In genomic region chr2:36965751-36966369, GRCh38 we compare ENCODE assay signal across 8 cellular contexts. TPM values are rescaled to one million over a fixed set of nuclear protein-coding genes. Genes with fewer than 3 reads are reported as not detected.
DNase-seq lines count a peak whose midpoint lies in the region; ATAC-seq, FAIRE-seq and TF ChIP-seq lines count a peak whose summit lies in the region.

No MANE protein-coding gene starts in this region.

- DNase-seq in A549 (ENCODE audit: low read depth in 1 of 2, low spot score in 1 of 2), result peak; percentile 46 to 53
- peak; percentile 2 for DNase-seq in NOMO-1 treated with DMSO at 0.1 percent for 48 hours (lab: John Stamatoyannopoulos, UW; ENCODE audit: unreplicated experiment)
- DNase-seq in activated naive CD4-positive, alpha-beta T cell treated with anti-CD3 and anti-CD28 coated beads for 36 hours, result peak; percentile 39
- peak; percentile 76 for DNase-seq in Right ventricle myocardium inferior (ENCODE audit: missing footprints)
- peak in 1 of 2 donors; percentile 57 for DNase-seq in psoas muscle
- DNase-seq in germinal center (ENCODE audit: low spot score), result no peak

- H3K4me1 Mint-ChIP-seq in activated naive CD4-positive, alpha-beta T cell treated with anti-CD3 and anti-CD28 coated beads for 36 hours (ENCODE audit: low read depth), result peaks cover 37% of the 10 kb centered on the region

- H3K4me2 ChIP-seq in A549, result peak overlapping the region; percentile 79

- TF ChIP-seq POLR2A in A549 (IDR thresholded peaks at IDR 0.05; ENCODE audit: low read length), result no peak

- H3K27ac ChIP-seq in A549 (peak overlapping the region; percentile 97), psoas muscle (peak overlapping the region; percentile 89)

- peaks cover 21% of the 10 kb centered on the region for H3K4me1 ChIP-seq in A549
- H3K4me1 ChIP-seq in psoas muscle, result peaks cover 22% of the 10 kb centered on the region

- H3K9me3 ChIP-seq in A549 (no peaks in the 10 kb centered on the region), psoas muscle (no peaks in the 10 kb centered on the region)

- peaks cover 4% of the 10 kb centered on the region for H3K36me3 Mint-ChIP-seq in activated naive CD4-positive, alpha-beta T cell treated with anti-CD3 and anti-CD28 coated beads for 36 hours (ENCODE audit: low read depth)

- TF ChIP-seq CTCF in A549 (IDR thresholded peaks at IDR 0.05), result no peak
- TF ChIP-seq CTCF in psoas muscle (IDR thresholded peaks at IDR 0.05), result no peak

- CTCF ChIA-PET in A549 (lab: Yijun Ruan, JAX), result interaction anchor here (1.6 kb wide), 1 partner anchor 47 kb away, joined by 3 read pairs; no protein-coding TSS in a partner anchor
- CTCF ChIA-PET in activated naive CD4-positive, alpha-beta T cell treated with anti-CD3 and anti-CD28 coated beads for 36 hours (lab: Charles Lee), result no interaction called here

- POLR2A ChIA-PET in A549 (lab: Yijun Ruan, JAX), result interaction anchor here (0.7 to 1.2 kb wide), 7 partner anchors 10 to 266 kb away, joined by 3 to 6 read pairs (median 4); partner anchors contain the start of genes CEBPZ and NDUFAF7

- H3K27me3 ChIP-seq in psoas muscle (ENCODE audit: insufficient read depth in 3 of 3, low read length in 2 of 3), result no peaks in the 10 kb centered on the region

- H3K36me3 ChIP-seq in psoas muscle (ENCODE audit: insufficient read depth in 1 of 2, low read depth in 1 of 2), result no peaks in the 10 kb centered on the region

- no peak for TF ChIP-seq EP300 in A549 (IDR thresholded peaks at IDR 0.05)

- FAIRE-seq in A549 (lab: Jason Lieb, UNC), result no peak

- no peaks in the 10 kb centered on the region for H3K27me3 Mint-ChIP-seq in activated naive CD4-positive, alpha-beta T cell treated with anti-CD3 and anti-CD28 coated beads for 36 hours (ENCODE audit: low read depth)

- 2% methylated on average over 37 of the region's 42 CpGs for WGBS in A549 (ENCODE audit: missing lambda C conversion rate)
- 0 to 1% (median 1%) methylated on average over 15 to 42 of the region's 42 CpGs for WGBS in psoas muscle, 3 donors

- intact Hi-C loops in activated naive CD4-positive, alpha-beta T cell treated with anti-CD3 and anti-CD28 coated beads for 36 hours (cut with micrococcal nuclease), result loop anchor here (1.0 to 10.0 kb wide), 14 partner anchors 39 to 724 kb away; partner anchors contain the start of genes CEBPZ, CEBPZOS, CRIM1 and EIF2AK2
- intact Hi-C loops in Right ventricle myocardium inferior (cut with DNase I), result no loop called here
- intact Hi-C loops in psoas muscle (cut with DNase I), result no loop called here

- H3K27ac Mint-ChIP-seq in activated naive CD4-positive, alpha-beta T cell treated with anti-CD3 and anti-CD28 coated beads for 36 hours, result peak overlapping the region; percentile 85

- no peak for TF ChIP-seq RAD21 in A549 (conservative IDR thresholded peaks at IDR 0.05 in 1 of 2, IDR thresholded peaks at IDR 0.05 in 1 of 2)

- peak overlapping the region; percentile 96 for H3K4me3 ChIP-seq in A549
- H3K4me3 ChIP-seq in psoas muscle, result peak overlapping the region; percentile 89

- H3K9me3 Mint-ChIP-seq in activated naive CD4-positive, alpha-beta T cell treated with anti-CD3 and anti-CD28 coated beads for 36 hours, result no peaks in the 10 kb centered on the region

- ATAC-seq in A549 (peak; percentile 43 to 55), GM18517 (IDR thresholded peaks at IDR 0.05; ENCODE audit: unreplicated experiment) (peak; percentile 50), HG03064 (IDR thresholded peaks at IDR 0.05; ENCODE audit: low read depth, unreplicated experiment) (peak; percentile 24), Right ventricle myocardium inferior (peak; percentile 26), psoas muscle (peak; percentile 28 to 39 (median 34))

- peak overlapping the region; percentile 94 for H3K4me3 Mint-ChIP-seq in activated naive CD4-positive, alpha-beta T cell treated with anti-CD3 and anti-CD28 coated beads for 36 hours

TF ChIP-seq in A549, 52 proteins besides CTCF, POLR2A, EP300 and RAD21:
- no peak for TF ChIP-seq MYC (IDR thresholded peaks at IDR 0.05; ENCODE audit: borderline replicate concordance, low read length)
- no peak for TF ChIP-seq ZSCAN20 (CRISPR knock-in tag; IDR thresholded peaks at IDR 0.05)
- no peak for TF ChIP-seq EHF (CRISPR knock-in tag; IDR thresholded peaks at IDR 0.05)
- TF ChIP-seq GATA3 (IDR thresholded peaks at IDR 0.05; ENCODE audit: borderline replicate concordance), result no peak
- TF ChIP-seq CEBPB (IDR thresholded peaks at IDR 0.05), result no peak
- no peak for TF ChIP-seq MAFK (IDR thresholded peaks at IDR 0.05; ENCODE audit: partially characterized antibody)
- TF ChIP-seq E2F6 (IDR thresholded peaks at IDR 0.05; ENCODE audit: borderline replicate concordance, low read depth), result no peak
- no peak for TF ChIP-seq RFX5 (IDR thresholded peaks at IDR 0.05)
- no peak for TF ChIP-seq ELK1 (IDR thresholded peaks at IDR 0.05; ENCODE audit: low read depth, low read length)
- no peak for TF ChIP-seq REST (IDR thresholded peaks at IDR 0.05)
- TF ChIP-seq KDM1A (IDR thresholded peaks at IDR 0.05; ENCODE audit: low read depth), result no peak
- no peak for TF ChIP-seq ZNF302 (CRISPR knock-in tag; IDR thresholded peaks at IDR 0.05)
- TF ChIP-seq ZC3H11A (IDR thresholded peaks at IDR 0.05), result no peak
- TF ChIP-seq HDAC2 (IDR thresholded peaks at IDR 0.05), result no peak
- TF ChIP-seq NFE2L2 (conservative IDR thresholded peaks at IDR 0.05; ENCODE audit: low read length), result no peak
- TF ChIP-seq ESRRA (IDR thresholded peaks at IDR 0.05; ENCODE audit: borderline replicate concordance, low read length), result no peak

RNA-seq across cellular contexts. Expression of gene STRN, which starts 0.5 kb away (rescaled TPM):
- polyA plus RNA-seq in A549 (2011; rRNA removed) (31.8 and 36.0 TPM in 2 replicates), A549 (2017; fragmentation: RNase III; extraction: RNeasy Plus Mini Kit Qiagen cat#74134 plus additional on column Dnase treatment) (13.1 to 13.9 TPM (median 13.2 TPM) in 3 replicates), psoas muscle (10 to 100 TPM; 12.7 to 48.5 (median 27.6) TPM)
- 6.3 and 7.4 TPM in 2 replicates for polyA plus RNA-seq in A549 (2012; cell fraction: cytosol; rRNA removed)
- polyA plus RNA-seq in A549 (2012; cell fraction: nucleus; rRNA removed), result 4.0 and 4.1 TPM in 2 replicates
- polyA minus RNA-seq in A549 (2011; rRNA and poly(A)+ RNA removed), result 34.3 and 34.9 TPM in 2 replicates
- total RNA-seq in activated naive CD4-positive, alpha-beta T cell treated with anti-CD3 and anti-CD28 coated beads for 36 hours, result 10 to 100 TPM; 19.3 to 22.2 TPM
- total RNA-seq in Right ventricle myocardium inferior (39.8 TPM), psoas muscle (10 to 100 TPM; 28.1 to 41.4 (median 29.5) TPM)
